ENCODE assay signal across 9 cellular contexts in genomic region chr19:14113762-14114414, GRCh38. TPM values are rescaled to one million over a fixed set of nuclear protein-coding genes. Genes with fewer than 3 reads are reported as not detected.
DNase-seq lines count a peak whose midpoint lies in the region; ATAC-seq, FAIRE-seq and TF ChIP-seq lines count a peak whose summit lies in the region.
"Had no signal": no experiment of that assay in that cellular context is flagged by ENCODE, and none has a peak within 500 bp of the region (broad histone marks: within the 10 kb centered on the region; RNA-seq: fewer than 3 reads in every experiment).

No MANE protein-coding gene starts in this region.

- H3K4me3 ChIP-seq in epithelial cell of proximal tubule (ENCODE audit: low read depth, low read length) (no peak overlapping the region), skin epidermis (no peak overlapping the region)

- ATAC-seq in HG03025 (IDR thresholded peaks at IDR 0.05; ENCODE audit: low FRiP score, unreplicated experiment) = no peak

- H3K27ac ChIP-seq in skin epidermis = peak overlapping the region in 20 of 21 experiments; percentile 17 to 82 (median 65)

- peak; percentile 42 for TF ChIP-seq CTCF in epithelial cell of proximal tubule (conservative IDR thresholded peaks at IDR 0.05; ENCODE audit: low read depth, low read length)

- DNase-seq in SIG-M5 treated with dmso at 0.1 percent for 504 hours (lab: John Stamatoyannopoulos, UW; ENCODE audit: unreplicated experiment) (peak; percentile 41), SIG-M5 (lab: John Stamatoyannopoulos, UW) (no peak), epithelial cell of proximal tubule (ENCODE audit: low read depth) (no peak), H54 (ENCODE audit: insufficient read length, low spot score) (no peak), NCI-H748 treated with DMSO at 0.1 percent for 48 hours (lab: John Stamatoyannopoulos, UW) (no peak)
- DNase-seq in activated CD4-positive, alpha-beta T cell treated with anti-CD3 and anti-CD28 coated beads, Interleukin-2, amount 50 U/mL, for 1 hour = peak; percentile 50

- no peak for FAIRE-seq in H54 (lab: Jason Lieb, UNC)

- TF ChIP-seq POLR2A in H54 (IDR thresholded peaks at IDR 0.05; ENCODE audit: low read depth, low read length) = no peak

RNA-seq across cellular contexts. Expression of gene PRKACA, which starts 3.7 kb away (rescaled TPM):
- total RNA-seq in epithelial cell of proximal tubule = 40.8 and 41.0 TPM in 2 replicates

RNA-seq across cellular contexts. Expression of gene ASF1B, which starts 22.5 kb away (rescaled TPM):
- 74.0 and 98.7 TPM in 2 replicates for total RNA-seq in epithelial cell of proximal tubule

RNA-seq across cellular contexts. Expression of gene SAMD1, which starts 23.3 kb away (rescaled TPM):
- 30.7 and 53.6 TPM in 2 replicates for total RNA-seq in epithelial cell of proximal tubule

RNA-seq across cellular contexts. Expression of gene C19orf67, which starts 28.3 kb away (rescaled TPM):
- total RNA-seq in epithelial cell of proximal tubule = 0.63 TPM in 1 of 2 replicates, not detected in the other
- total RNA-seq: activated CD8-positive, alpha-beta memory T cell treated with anti-CD3 and anti-CD28 coated beads for 36 hours had no signal

RNA-seq across cellular contexts. Expression of gene MISP3, which starts 41.3 kb away (rescaled TPM):
- 0.80 and 6.0 TPM in 2 replicates for total RNA-seq in epithelial cell of proximal tubule

Comparison
In these comparisons a context has a peak if more than half of its experiments do, and no peak if none do; other contexts are left out.
1. DNase-seq: peak in SIG-M5 treated with dmso at 0.1 percent for 504 hours (single experiment) and activated CD4-positive, alpha-beta T cell treated with anti-CD3 and anti-CD28 coated beads, Interleukin-2, amount 50 U/mL, for 1 hour (single experiment); none in SIG-M5 (single experiment), epithelial cell of proximal tubule (single experiment), H54 (single experiment) and NCI-H748 treated with DMSO at 0.1 percent for 48 hours (single experiment).